12 cellular contexts compared by ENCODE assay signal in genomic region chr2:147782521-147782920, GRCh38.
DNase-seq lines count a peak whose midpoint lies in the region; ATAC-seq and TF ChIP-seq lines count a peak whose summit lies in the region.
"Had no signal": no experiment of that assay in that cellular context is flagged by ENCODE, and none has a peak within 500 bp of the region (broad histone marks: within the 10 kb centered on the region; RNA-seq: fewer than 3 reads in every experiment).

No MANE protein-coding gene starts in this region.

- ATAC-seq in HG03025 (IDR thresholded peaks at IDR 0.05; ENCODE audit: low FRiP score, unreplicated experiment) = no peak
- ATAC-seq in left ventricle myocardium superior = no peak
- ATAC-seq: T-cell had no signal

- intact Hi-C loops in mammary epithelial cell (cut with micrococcal nuclease) (no loop called here), left ventricle myocardium superior (cut with micrococcal nuclease) (no loop called here), Caco-2 (cut with micrococcal nuclease; ENCODE audit: unreplicated experiment) (no loop called here)

- no peak overlapping the region for H3K56ac ChIP-seq in mesendoderm (ENCODE audit: low read length)

- POLR2A ChIA-PET in Caco-2 (lab: Charles Lee) = no interaction called here

- H3K79me2 ChIP-seq in mammary epithelial cell (ENCODE audit: insufficient read depth, low read length) (no peaks in the 10 kb centered on the region), mesendoderm (ENCODE audit: control insufficient read depth, insufficient read depth, low read length) (no peaks in the 10 kb centered on the region)

- H3K18ac ChIP-seq in mesendoderm (ENCODE audit: low read length) = no peak overlapping the region

- H3K4ac ChIP-seq in mesendoderm (ENCODE audit: low read depth, low read length) = no peak overlapping the region

- no peak overlapping the region for H4K8ac ChIP-seq in mesendoderm (ENCODE audit: low read depth, low read length)

- H3K4me2 ChIP-seq in mammary epithelial cell (ENCODE audit: insufficient read depth, low read depth, low read length) (no peak overlapping the region), mesendoderm (ENCODE audit: low read length) (no peak overlapping the region)

- no peak overlapping the region for H4K5ac ChIP-seq in mesendoderm (ENCODE audit: low read length)

- H3K9me3 ChIP-seq in mammary epithelial cell (replicated peaks; ENCODE audit: insufficient read depth, low read length) (no peaks in the 10 kb centered on the region), Caco-2 (no peaks in the 10 kb centered on the region)

- H3K36me3 ChIP-seq in mammary epithelial cell (ENCODE audit: insufficient read depth, low read length) (no peaks in the 10 kb centered on the region), mesendoderm (ENCODE audit: control insufficient read depth, insufficient read depth, low read length) (no peaks in the 10 kb centered on the region), Caco-2 (ENCODE audit: control insufficient read depth, insufficient read depth, low read length) (no peaks in the 10 kb centered on the region)

- no peak overlapping the region for H3K4me3 Mint-ChIP-seq in Caco-2 (ENCODE audit: unreplicated experiment)
- H3K4me3 Mint-ChIP-seq: T-cell had no signal

- no peak overlapping the region for H2AFZ ChIP-seq in mammary epithelial cell (ENCODE audit: low read depth, low read length)

- CTCF ChIA-PET in mammary epithelial cell (lab: Charles Lee; ENCODE audit: low non-redundant PET) (no interaction called here), Caco-2 (lab: Charles Lee) (no interaction called here)

- no peak overlapping the region for H2BK5ac ChIP-seq in mesendoderm (ENCODE audit: low read length)

- H3K9me3 Mint-ChIP-seq in Caco-2 (ENCODE audit: unreplicated experiment) = no peaks in the 10 kb centered on the region
- H3K9me3 Mint-ChIP-seq: activated T-helper 2 cell treated with anti-CD3 and anti-CD28 coated beads, Interferon-gamma antibody, Interleukin-2, Interleukin-4, amounts not matched to agents 10 μg/mL and 5 μg/mL and 100 μg/mL, durations not matched to agents 14 hours and 24 hours and 36 hours; T-cell had no signal

- H3K36me3 Mint-ChIP-seq in Caco-2 (ENCODE audit: insufficient read depth, unreplicated experiment) = no peaks in the 10 kb centered on the region
- H3K36me3 Mint-ChIP-seq: T-cell had no signal

- H3K9ac ChIP-seq in mammary epithelial cell (ENCODE audit: insufficient read depth, low read length) = no peak overlapping the region
- no peak overlapping the region for H3K9ac ChIP-seq in mesendoderm (ENCODE audit: low read length)

- no peak overlapping the region for H2BK15ac ChIP-seq in mesendoderm (replicated peaks; ENCODE audit: low read depth)

- dilution Hi-C loops in mammary epithelial cell (cut with HindIII; ENCODE audit: low sequenced_read_pairs) = no loop called here

- TF ChIP-seq CTCF in mammary epithelial cell (conservative IDR thresholded peaks at IDR 0.05 in 1 of 2, IDR thresholded peaks at IDR 0.05 in 1 of 2; ENCODE audit: extremely low read depth in 1 of 2, insufficient read depth in 1 of 2, low read depth in 1 of 2, low read length in 2 of 2) = no peak
- no peak for TF ChIP-seq CTCF in Caco-2 (IDR thresholded peaks at IDR 0.05; ENCODE audit: insufficient read depth in 1 of 2, low read depth in 1 of 2, low read length in 1 of 2, severe bottlenecking in 1 of 2, unreplicated experiment in 1 of 2)

- no peaks in the 10 kb centered on the region for H4K20me1 ChIP-seq in mammary epithelial cell (ENCODE audit: insufficient read depth, low read length)

- H3K27me3 Mint-ChIP-seq in Caco-2 (ENCODE audit: insufficient read depth, unreplicated experiment) = peaks cover under 1% of the 10 kb centered on the region

- H3K27ac Mint-ChIP-seq in Caco-2 (ENCODE audit: unreplicated experiment) = no peak overlapping the region
- H3K27ac Mint-ChIP-seq: activated T-helper 2 cell treated with anti-CD3 and anti-CD28 coated beads, Interferon-gamma antibody, Interleukin-2, Interleukin-4, amounts not matched to agents 10 μg/mL and 5 μg/mL and 100 μg/mL, durations not matched to agents 14 hours and 24 hours and 36 hours; T-cell had no signal

- in situ Hi-C loops in mammary epithelial cell (cut with MboI; ENCODE audit: low sequenced_read_pairs in 2 of 2) = no loop called here

- H3K27ac ChIP-seq in mammary epithelial cell (ENCODE audit: insufficient read depth, low read depth, low read length) (no peak overlapping the region), mesendoderm (ENCODE audit: low read depth, low read length) (no peak overlapping the region)

- no TSS peak for BruUV-seq in mammary epithelial cell (replicated peaks; lab: Mats Ljungman, UMichigan)
- no TSS peak for BruUV-seq in Caco-2 (replicated peaks; lab: Mats Ljungman, UMichigan)

- H2AK5ac ChIP-seq in mesendoderm (ENCODE audit: low read length) = no peak overlapping the region

- H3K79me1 ChIP-seq in mesendoderm (ENCODE audit: low read length) = no peaks in the 10 kb centered on the region

- peak; percentile 41 for DNase-seq in GM03348 (ENCODE audit: low spot score)
- peak; percentile 38 for DNase-seq in NCI-H1105 treated with DMSO at 0.1 percent for 48 hours (lab: John Stamatoyannopoulos, UW)
- DNase-seq in mammary epithelial cell = peak; percentile 65
- peak; percentile 6 for DNase-seq in mesendoderm
- DNase-seq in left ventricle myocardium superior = no peak
- no peak for DNase-seq in Caco-2
- DNase-seq: activated CD4-positive, alpha-beta T cell treated with anti-CD3 and anti-CD28 coated beads for 48 hours; erythroblast; MM.1S; T-cell had no signal

- H3K27me3 ChIP-seq in mammary epithelial cell (ENCODE audit: insufficient read depth, low read length) (no peaks in the 10 kb centered on the region), mesendoderm (ENCODE audit: insufficient read depth, low read length, poor library complexity) (no peaks in the 10 kb centered on the region), Caco-2 (replicated peaks; ENCODE audit: control insufficient read depth, insufficient read depth, low read length) (no peaks in the 10 kb centered on the region)

- H3K4me3 ChIP-seq in mammary epithelial cell (replicated peaks in 1 of 3; ENCODE audit: insufficient read depth in 1 of 3, low read depth in 2 of 3, low read length in 3 of 3) = no peak overlapping the region
- H3K4me3 ChIP-seq in mesendoderm (ENCODE audit: low read length) = no peak overlapping the region
- H3K4me3 ChIP-seq in Caco-2 (ENCODE audit: low read depth, low read length) = no peak overlapping the region

- no peak overlapping the region for H2BK120ac ChIP-seq in mesendoderm (ENCODE audit: low read depth, low read length)

- no peaks in the 10 kb centered on the region for H3K4me1 Mint-ChIP-seq in Caco-2 (ENCODE audit: low read depth, unreplicated experiment)

- no peaks in the 10 kb centered on the region for H3K4me1 ChIP-seq in mammary epithelial cell (ENCODE audit: insufficient read depth, low read length)
- no peaks in the 10 kb centered on the region for H3K4me1 ChIP-seq in mesendoderm (ENCODE audit: control insufficient read depth, low read depth, low read length)
- no peaks in the 10 kb centered on the region for H3K4me1 ChIP-seq in Caco-2

- no peak overlapping the region for H3K23ac ChIP-seq in mesendoderm (ENCODE audit: low read length)

- 50% methylated on average over 4 of the region's 4 CpGs for WGBS in mammary epithelial cell (ENCODE audit: low coverage, missing lambda C conversion rate)
- WGBS in mesendoderm (ENCODE audit: extremely low coverage, insufficient coverage, low lambda C conversion rate) = no CpG with 5 or more reads among the region's 4 CpGs

Comparison
In these comparisons a context has a peak if more than half of its experiments do, and no peak if none do; other contexts are left out.
1. DNase-seq: peak in GM03348 (single experiment), NCI-H1105 treated with DMSO at 0.1 percent for 48 hours (single experiment), mammary epithelial cell (single experiment) and mesendoderm (single experiment); none in left ventricle myocardium superior (single experiment) and Caco-2 (0 of 2).